6 cellular contexts compared by ENCODE assay signal in the genomic region with DNA sequence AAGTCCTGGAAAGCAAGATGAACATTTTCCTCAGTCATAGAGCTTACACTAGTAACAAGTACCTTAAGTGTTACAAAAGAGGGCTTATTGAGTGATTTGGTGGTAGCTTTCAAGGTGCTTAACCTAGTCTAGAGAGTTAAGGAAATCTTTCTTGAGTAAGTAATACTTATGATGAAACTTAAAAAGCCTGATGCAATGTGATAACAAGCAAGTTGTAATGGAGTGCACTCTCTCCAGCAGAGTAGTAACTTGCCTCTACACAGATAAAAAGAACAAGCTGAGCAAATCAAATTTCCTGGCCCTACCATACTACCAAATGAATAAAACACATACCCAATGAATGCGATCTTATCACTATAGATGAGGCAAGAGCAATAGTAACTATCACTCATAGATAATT.
"Had no signal": no experiment of that assay in that cellular context is flagged by ENCODE, and none has a peak within 500 bp of the region (broad histone marks: within the 10 kb centered on the region; RNA-seq: fewer than 3 reads in every experiment).

No MANE protein-coding gene starts in this region.

- H3K4me3 Mint-ChIP-seq: IgD-negative memory B cell had no signal

- H3K27ac Mint-ChIP-seq: IgD-negative memory B cell had no signal

- ATAC-seq: HepG2, K562 had no signal

- H3K27me3 Mint-ChIP-seq: IgD-negative memory B cell had no signal

- H3K4me1 Mint-ChIP-seq: IgD-negative memory B cell had no signal

- H3K4me3 ChIP-seq: K562 had no signal

- H3K27ac ChIP-seq: HL-60 had no signal

- H3K36me3 Mint-ChIP-seq: IgD-negative memory B cell had no signal

- DNase-seq: IMR-90, KBM-7 had no signal
